19 cellular contexts compared by ENCODE assay signal in genomic region chr21:31457675-31458074, GRCh38.
DNase-seq lines count a peak whose midpoint lies in the region; ATAC-seq, FAIRE-seq and TF ChIP-seq lines count a peak whose summit lies in the region.
"Had no signal": no experiment of that assay in that cellular context is flagged by ENCODE, and none has a peak within 500 bp of the region (broad histone marks: within the 10 kb centered on the region; RNA-seq: fewer than 3 reads in every experiment).

No MANE protein-coding gene starts in this region.

- no peaks in the 10 kb centered on the region for H3K9me3 ChIP-seq in RWPE2 (ENCODE audit: severe bottlenecking)
- H3K9me3 ChIP-seq: A549, transverse colon had no signal

- no peak overlapping the region for H3K4me3 ChIP-seq in RWPE2 (ENCODE audit: severe bottlenecking)
- H3K4me3 ChIP-seq: A549, transverse colon had no signal

- H3K4me1 ChIP-seq in RWPE2 (ENCODE audit: insufficient read depth, poor library complexity, severe bottlenecking): no peaks in the 10 kb centered on the region
- H3K4me1 ChIP-seq: A549, transverse colon had no signal

- no peaks in the 10 kb centered on the region for H3K27me3 ChIP-seq in RWPE2 (ENCODE audit: insufficient read depth, poor library complexity, severe bottlenecking)
- H3K27me3 ChIP-seq: transverse colon had no signal

- no peaks in the 10 kb centered on the region for H3K36me3 ChIP-seq in RWPE2 (ENCODE audit: low read depth)
- H3K36me3 ChIP-seq: transverse colon had no signal

- 0 out of 3 replicates have a peak, but pooled peaks have one; percentile 27 for ATAC-seq in RWPE2 (ENCODE audit: low read depth)
- ATAC-seq: CD8-positive, alpha-beta T cell had no signal

- TF ChIP-seq CTCF in RWPE2 (IDR thresholded peaks at IDR 0.05; ENCODE audit: poor library complexity, severe bottlenecking): no peak

- DNase-seq in activated effector memory CD4-positive, alpha-beta T cell treated with anti-CD3 and anti-CD28 coated beads, Interleukin-2, amount 50 U/mL, for 16 hours: peak; percentile 38
- no peak for DNase-seq in activated effector memory CD4-positive, alpha-beta T cell treated with Interleukin-2 at 50 U/mL for 16 hours
- DNase-seq in RWPE2 (ENCODE audit: low spot score) (no peak), iPS-NIHi11 (ENCODE audit: low spot score) (peak; percentile 56), urothelium cell line (ENCODE audit: low spot score) (no peak), cerebellar nuclear complex (lab: John Stamatoyannopoulos, UW) (no peak), cortex of kidney (lab: John Stamatoyannopoulos, UW) (no peak), NCI-H510A treated with DMSO at 0.1 percent for 48 hours (lab: John Stamatoyannopoulos, UW) (no peak)
- DNase-seq: activated CD4-positive, alpha-beta T cell treated with anti-CD3 and anti-CD28 coated beads, Interleukin-2, amount 50 U/mL, for 4 hours; activated T-cell treated with anti-CD3 and anti-CD28 coated beads, Interleukin-2, amount 50 U/mL, for 48 hours; CD8-positive, alpha-beta T cell; EL; foreskin melanocyte; NCI-H446 treated with DMSO at 0.1 percent for 48 hours; nucleus accumbens; stimulated activated CD4-positive, alpha-beta T cell treated with anti-CD3 and anti-CD28 coated beads, Interleukin-4, amount 100 ng/mL, for 4 hours; transverse colon had no signal

- no peak overlapping the region for H3K27ac ChIP-seq in RWPE2 (ENCODE audit: poor library complexity, severe bottlenecking)
- H3K27ac ChIP-seq: A549, transverse colon had no signal

- peak; percentile 87 for FAIRE-seq in urothelium cell line (lab: Jason Lieb, UNC)
- FAIRE-seq: A549, TTC549 had no signal

Comparison
In these comparisons a context has a peak if more than half of its experiments do, and no peak if none do; other contexts are left out.
1. DNase-seq: peak in activated effector memory CD4-positive, alpha-beta T cell treated with anti-CD3 and anti-CD28 coated beads, Interleukin-2, amount 50 U/mL, for 16 hours (single experiment) and iPS-NIHi11 (single experiment); none in activated effector memory CD4-positive, alpha-beta T cell treated with Interleukin-2 at 50 U/mL for 16 hours (single experiment), RWPE2 (single experiment), urothelium cell line (single experiment), cerebellar nuclear complex (0 of 2), cortex of kidney (single experiment) and NCI-H510A treated with DMSO at 0.1 percent for 48 hours (single experiment).